ENCODE assay signal across 28 cellular contexts in genomic region chr14:33532581-33532980, GRCh38.
"Had no signal": no experiment of that assay in that cellular context is flagged by ENCODE, and none has a peak within 500 bp of the region (broad histone marks: within the 10 kb centered on the region; RNA-seq: fewer than 3 reads in every experiment).

No MANE protein-coding gene starts in this region.

- DNase-seq: caudate nucleus; cerebellar nuclear complex; effector CD8-positive, alpha-beta T cell; endodermal cell; erythroblast; esophagus squamous epithelium; foreskin fibroblast; heart left ventricle; hippocampal formation; left colon; mammary epithelial cell; mesendoderm; naive thymus-derived CD8-positive, alpha-beta T cell; occipital lobe; ovary; posterior cingulate gyrus; psoas muscle; right cardiac atrium; stimulated activated CD4-positive, alpha-beta T cell treated with anti-CD3 and anti-CD28 coated beads, Interleukin-1b, Interleukin-23, amount 100 ng/mL, for 48 hours; stimulated activated CD4-positive, alpha-beta T cell treated with anti-CD3 and anti-CD28 coated beads, Interleukin-4, amount 100 ng/mL, for 1 hour; stimulated activated CD8-positive, alpha-beta memory T cell treated with anti-CD3 and anti-CD28 coated beads, Interleukin-4, amount 100 ng/mL, for 48 hours; stimulated activated naive CD4-positive, alpha-beta T cell; stimulated activated naive CD8-positive, alpha-beta T cell treated with anti-CD3 and anti-CD28 coated beads, Interleukin-15, amount 100 ng/mL, for 72 hours; transverse colon had no signal

- H3K9me3 Mint-ChIP-seq: endodermal cell; stimulated activated naive CD8-positive, alpha-beta T cell treated with anti-CD3 and anti-CD28 coated beads, Interleukin-15, amount 100 ng/mL, for 72 hours had no signal

- H3K4me1 ChIP-seq: esophagus squamous epithelium, gastroesophageal sphincter, heart left ventricle, psoas muscle, suprapubic skin, vagina had no signal

- H3K36me3 ChIP-seq: esophagus squamous epithelium, gastroesophageal sphincter, heart left ventricle, ovary, suprapubic skin, transverse colon, vagina had no signal

- H3K27ac Mint-ChIP-seq: endodermal cell; naive thymus-derived CD8-positive, alpha-beta T cell; stimulated activated naive CD8-positive, alpha-beta T cell treated with anti-CD3 and anti-CD28 coated beads, Interleukin-15, amount 100 ng/mL, for 72 hours had no signal

- ATAC-seq: gastroesophageal sphincter; heart left ventricle; left colon; naive thymus-derived CD8-positive, alpha-beta T cell; psoas muscle; stimulated activated naive CD8-positive, alpha-beta T cell treated with anti-CD3 and anti-CD28 coated beads, Interleukin-15, amount 100 ng/mL, for 72 hours had no signal

- H3K9me3 ChIP-seq: esophagus squamous epithelium, gastroesophageal sphincter, heart left ventricle, ovary, psoas muscle, suprapubic skin, transverse colon, vagina had no signal

- H3K27me3 Mint-ChIP-seq: naive thymus-derived CD8-positive, alpha-beta T cell; stimulated activated naive CD8-positive, alpha-beta T cell treated with anti-CD3 and anti-CD28 coated beads, Interleukin-15, amount 100 ng/mL, for 72 hours had no signal

- H3K4me3 Mint-ChIP-seq: endodermal cell; naive thymus-derived CD8-positive, alpha-beta T cell; stimulated activated naive CD8-positive, alpha-beta T cell treated with anti-CD3 and anti-CD28 coated beads, Interleukin-15, amount 100 ng/mL, for 72 hours had no signal

- H3K36me3 Mint-ChIP-seq: naive thymus-derived CD8-positive, alpha-beta T cell had no signal

- H3K4me3 ChIP-seq: esophagus squamous epithelium, gastroesophageal sphincter, heart left ventricle, ovary, psoas muscle, skin epidermis, suprapubic skin, transverse colon, vagina had no signal

- H3K27me3 ChIP-seq: esophagus squamous epithelium, gastroesophageal sphincter, heart left ventricle, ovary, suprapubic skin, transverse colon, vagina had no signal

- H3K27ac ChIP-seq: esophagus squamous epithelium, gastroesophageal sphincter, ovary, psoas muscle, skin epidermis, suprapubic skin, transverse colon, vagina had no signal

- H3K4me1 Mint-ChIP-seq: endodermal cell; naive thymus-derived CD8-positive, alpha-beta T cell; stimulated activated naive CD8-positive, alpha-beta T cell treated with anti-CD3 and anti-CD28 coated beads, Interleukin-15, amount 100 ng/mL, for 72 hours had no signal
